Comparison of ENCODE assay signal across 17 cellular contexts in the genomic region with DNA sequence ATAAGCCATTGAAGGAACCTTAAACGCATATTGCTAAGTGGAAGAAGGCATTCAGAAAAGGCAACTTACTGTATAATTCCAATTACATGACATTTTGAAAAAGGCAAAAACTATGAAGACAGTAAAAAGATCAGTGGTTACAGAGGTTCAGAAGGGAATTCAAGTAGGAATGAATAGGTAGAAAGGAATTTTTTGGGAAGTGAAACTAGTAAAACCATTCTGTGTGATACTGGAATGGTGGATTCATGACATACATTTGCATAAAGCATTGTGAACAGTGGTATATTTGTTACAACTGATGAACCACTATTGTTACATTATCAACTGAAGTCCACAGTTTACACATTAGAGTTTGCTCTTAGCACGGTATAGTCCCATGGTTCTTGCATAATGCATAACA.
DNase-seq lines count a peak whose midpoint lies in the region; ATAC-seq and TF ChIP-seq lines count a peak whose summit lies in the region.
"Had no signal": no experiment of that assay in that cellular context is flagged by ENCODE, and none has a peak within 500 bp of the region (broad histone marks: within the 10 kb centered on the region; RNA-seq: fewer than 3 reads in every experiment).

No MANE protein-coding gene starts in this region.

- H3K9me3 Mint-ChIP-seq in CD4-positive, alpha-beta memory T cell, result peaks cover 0 to 3% (median 0%) of the 10 kb centered on the region in 8 donors

- no peak overlapping the region for H3K27ac ChIP-seq in CD4-positive, alpha-beta memory T cell (ENCODE audit: low read depth, low read length)
- H3K27ac ChIP-seq: neutrophil, right lobe of liver had no signal

- intact Hi-C loops in CD4-positive, alpha-beta memory T cell (cut with micrococcal nuclease), result no loop called here

- H3K9me3 ChIP-seq in CD4-positive, alpha-beta memory T cell (ENCODE audit: control insufficient read depth in 1 of 2, low read length in 2 of 2), result no peaks in the 10 kb centered on the region
- H3K9me3 ChIP-seq: right lobe of liver had no signal

- ATAC-seq in HG03432 (IDR thresholded peaks at IDR 0.05; ENCODE audit: unreplicated experiment), result no peak
- ATAC-seq: right lobe of liver; SK-N-SH treated with all-trans-retinoic acid at 6 μM for 48 hours; stimulated activated naive CD8-positive, alpha-beta T cell treated with anti-CD3 and anti-CD28 coated beads, Interleukin-15, amount 100 ng/mL, for 72 hours had no signal

- no peak overlapping the region for H3K4me3 Mint-ChIP-seq in CD4-positive, alpha-beta memory T cell
- H3K4me3 Mint-ChIP-seq: activated naive CD8-positive, alpha-beta T cell treated with anti-CD3 and anti-CD28 coated beads, Interleukin-2, amount 10 ng/mL, durations not matched to agents 7 days and 5 days; stimulated activated naive CD8-positive, alpha-beta T cell treated with anti-CD3 and anti-CD28 coated beads, Interleukin-15, amount 100 ng/mL, for 72 hours had no signal

- CTCF ChIA-PET in CD4-positive, alpha-beta memory T cell (lab: Charles Lee; ENCODE audit: partially characterized antibody), result no interaction called here

- no peaks in the 10 kb centered on the region for H3K4me1 Mint-ChIP-seq in CD4-positive, alpha-beta memory T cell
- H3K4me1 Mint-ChIP-seq: activated naive CD8-positive, alpha-beta T cell treated with anti-CD3 and anti-CD28 coated beads, Interleukin-2, amount 10 ng/mL, durations not matched to agents 7 days and 5 days; stimulated activated naive CD8-positive, alpha-beta T cell treated with anti-CD3 and anti-CD28 coated beads, Interleukin-15, amount 100 ng/mL, for 72 hours had no signal

- no peaks in the 10 kb centered on the region for H3K4me1 ChIP-seq in CD4-positive, alpha-beta memory T cell (ENCODE audit: insufficient read depth, low read length)
- H3K4me1 ChIP-seq: right lobe of liver had no signal

- no peak for TF ChIP-seq POLR2A in erythroblast (IDR thresholded peaks at IDR 0.05; ENCODE audit: low read length)

- DNase-seq in AG08395 (ENCODE audit: low spot score) (peak; percentile 14), HCEC 1CT (peak; percentile 26), astrocyte of the spinal cord (ENCODE audit: low read depth, low spot score) (peak; percentile 25), kidney epithelial cell (ENCODE audit: low read depth) (peak; percentile 0), superior temporal gyrus (ENCODE audit: extremely low spot score) (no peak), erythroblast (lab: John Stamatoyannopoulos, UW) (no peak)
- no peak for DNase-seq in CD4-positive, alpha-beta memory T cell
- DNase-seq: activated naive CD8-positive, alpha-beta T cell treated with anti-CD3 and anti-CD28 coated beads, Interleukin-2, amount 10 ng/mL, durations not matched to agents 7 days and 5 days; effector CD4-positive, alpha-beta T cell; hypothalamus; Karpas-422; NCI-H1105 treated with DMSO at 0.1 percent for 48 hours; right lobe of liver; stimulated activated naive CD8-positive, alpha-beta T cell treated with anti-CD3 and anti-CD28 coated beads, Interleukin-15, amount 100 ng/mL, for 72 hours had no signal

- peaks cover 1% of the 10 kb centered on the region for H3K36me3 ChIP-seq in kidney epithelial cell (ENCODE audit: control insufficient read depth, insufficient read depth, low read length)
- peaks cover 15% of the 10 kb centered on the region for H3K36me3 ChIP-seq in CD4-positive, alpha-beta memory T cell (ENCODE audit: insufficient read depth, low read length)

- peaks cover 38 to 52% of the 10 kb centered on the region in 2 donors for H3K36me3 Mint-ChIP-seq in CD4-positive, alpha-beta memory T cell

- H3K27me3 Mint-ChIP-seq in CD4-positive, alpha-beta memory T cell, result no peaks in the 10 kb centered on the region
- H3K27me3 Mint-ChIP-seq: activated naive CD8-positive, alpha-beta T cell treated with anti-CD3 and anti-CD28 coated beads, Interleukin-2, amount 10 ng/mL, durations not matched to agents 7 days and 5 days; stimulated activated naive CD8-positive, alpha-beta T cell treated with anti-CD3 and anti-CD28 coated beads, Interleukin-15, amount 100 ng/mL, for 72 hours had no signal

- H3K27me3 ChIP-seq in kidney epithelial cell (ENCODE audit: control insufficient read depth, insufficient read depth, low read length), result no peaks in the 10 kb centered on the region
- H3K27me3 ChIP-seq in CD4-positive, alpha-beta memory T cell (ENCODE audit: insufficient read depth, low read length), result no peaks in the 10 kb centered on the region
- H3K27me3 ChIP-seq: neutrophil, right lobe of liver had no signal

- H3K27ac Mint-ChIP-seq in CD4-positive, alpha-beta memory T cell, result no peak overlapping the region
- H3K27ac Mint-ChIP-seq: activated naive CD8-positive, alpha-beta T cell treated with anti-CD3 and anti-CD28 coated beads, Interleukin-2, amount 10 ng/mL, durations not matched to agents 7 days and 5 days; stimulated activated naive CD8-positive, alpha-beta T cell treated with anti-CD3 and anti-CD28 coated beads, Interleukin-15, amount 100 ng/mL, for 72 hours had no signal

- in situ Hi-C loops in astrocyte of the spinal cord (cut with HindIII; ENCODE audit: low sequenced_read_pairs), result no loop called here

- H3K4me3 ChIP-seq in astrocyte of the spinal cord (ENCODE audit: low read depth, low read length), result no peak overlapping the region
- no peak overlapping the region for H3K4me3 ChIP-seq in kidney epithelial cell (ENCODE audit: low read depth, low read length)
- H3K4me3 ChIP-seq in CD4-positive, alpha-beta memory T cell (ENCODE audit: low read length in 2 of 2), result no peak overlapping the region
- H3K4me3 ChIP-seq: right lobe of liver had no signal

- TF ChIP-seq CTCF in astrocyte of the spinal cord (IDR thresholded peaks at IDR 0.05; ENCODE audit: low read depth, low read length) (no peak), kidney epithelial cell (IDR thresholded peaks at IDR 0.05; ENCODE audit: insufficient read depth, low read length, poor library complexity, severe bottlenecking) (no peak)

- POLR2A ChIA-PET in CD4-positive, alpha-beta memory T cell (lab: Charles Lee; ENCODE audit: partially characterized antibody), result no interaction called here

Comparison
In these comparisons a context has a peak if more than half of its experiments do, and no peak if none do; other contexts are left out.
1. DNase-seq: peak in AG08395 (single experiment), HCEC 1CT (single experiment), astrocyte of the spinal cord (single experiment) and kidney epithelial cell (single experiment); none in CD4-positive, alpha-beta memory T cell (0 of 5), superior temporal gyrus (single experiment) and erythroblast (0 of 2).